1 cellular context compared by ENCODE assay signal in genomic region chr2:47891369-47892337, GRCh38.
TF ChIP-seq lines count a peak whose summit lies in the region.

No MANE protein-coding gene starts in this region.

TF ChIP-seq in GM12878, 131 proteins besides CTCF, POLR2A, EP300 and RAD21:
- no peak for TF ChIP-seq HCFC1 (IDR thresholded peaks at IDR 0.05; ENCODE audit: low read length)
- no peak for TF ChIP-seq ZZZ3 (IDR thresholded peaks at IDR 0.05; ENCODE audit: control insufficient read depth, insufficient read length, low read depth)
- TF ChIP-seq, protein P1, sequence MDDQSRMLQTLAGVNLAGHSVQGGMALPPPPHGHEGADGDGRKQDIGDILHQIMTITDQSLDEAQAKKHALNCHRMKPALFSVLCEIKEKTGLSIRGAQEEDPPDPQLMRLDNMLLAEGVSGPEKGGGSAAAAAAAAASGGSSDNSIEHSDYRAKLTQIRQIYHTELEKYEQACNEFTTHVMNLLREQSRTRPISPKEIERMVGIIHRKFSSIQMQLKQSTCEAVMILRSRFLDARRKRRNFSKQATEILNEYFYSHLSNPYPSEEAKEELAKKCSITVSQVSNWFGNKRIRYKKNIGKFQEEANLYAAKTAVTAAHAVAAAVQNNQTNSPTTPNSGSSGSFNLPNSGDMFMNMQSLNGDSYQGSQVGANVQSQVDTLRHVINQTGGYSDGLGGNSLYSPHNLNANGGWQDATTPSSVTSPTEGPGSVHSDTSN (IDR thresholded peaks at IDR 0.05; ENCODE audit: insufficient replicate concordance, low read depth, low read length) = no peak
- no peak for TF ChIP-seq HDAC2 (IDR thresholded peaks at IDR 0.05)
- no peak for TF ChIP-seq MYC (IDR thresholded peaks at IDR 0.05; ENCODE audit: insufficient read depth, insufficient read length, insufficient replicate concordance, low read length, severe bottlenecking)
- no peak for TF ChIP-seq ZBTB33 (IDR thresholded peaks at IDR 0.05)
- no peak for TF ChIP-seq ESRRA (IDR thresholded peaks at IDR 0.05; ENCODE audit: low read length)
- no peak for TF ChIP-seq HDAC6 (IDR thresholded peaks at IDR 0.05; ENCODE audit: unreplicated experiment)
- no peak for TF ChIP-seq FOXM1 (IDR thresholded peaks at IDR 0.05; ENCODE audit: low read depth, low read length)
- no peak for TF ChIP-seq EED (IDR thresholded peaks at IDR 0.05; ENCODE audit: low read depth)
- TF ChIP-seq RAD51 (IDR thresholded peaks at IDR 0.05) = no peak
- TF ChIP-seq MYB (IDR thresholded peaks at IDR 0.05; ENCODE audit: borderline replicate concordance, low read depth, low read length) = no peak
TF ChIP-seq in GM12878: peak in this region for 0.
